Comparison of ENCODE assay signal across 8 cellular contexts in genomic region chr6:111087106-111087835, GRCh38. TPM values are rescaled to one million over a fixed set of nuclear protein-coding genes. Genes with fewer than 3 reads are reported as not detected.
A peak's percentile ranks its signal among the peaks of the same experiment; 100 is the strongest.
DNase-seq lines count a peak whose midpoint lies in the region; ATAC-seq and TF ChIP-seq lines count a peak whose summit lies in the region.

SLC16A10 (plus strand) TSS chr6:111087503; CDS start chr6:111087753, 250 bp downstream.

- no peaks in the 10 kb centered on the region for H3K27me3 Mint-ChIP-seq in Calu3 (ENCODE audit: unreplicated experiment)
- H3K27me3 Mint-ChIP-seq in activated T-cell treated with anti-CD3 and anti-CD28 coated beads, Interleukin-2, amount 50 U/mL, for 4 hours (ENCODE audit: low read depth), result peaks cover 11% of the 10 kb centered on the region
- peaks cover 59% of the 10 kb centered on the region for H3K27me3 Mint-ChIP-seq in neural crest cell (ENCODE audit: low read depth)

- H3K4me3 ChIP-seq in fibroblast of mammary gland (ENCODE audit: control insufficient read depth, low read depth, low read length) (peak within 1 kb of the TSS; percentile 35), stomach smooth muscle (ENCODE audit: low read length in 2 of 2) (peak within 1 kb of the TSS; percentile 75 to 85)

- intact Hi-C loops in Calu3 (cut with micrococcal nuclease; ENCODE audit: unreplicated experiment), result no loop called here

- no peaks in the 10 kb centered on the region for H3K9me3 Mint-ChIP-seq in Calu3 (ENCODE audit: low read depth, unreplicated experiment)
- no peaks in the 10 kb centered on the region for H3K9me3 Mint-ChIP-seq in activated T-cell treated with anti-CD3 and anti-CD28 coated beads, Interleukin-2, amount 50 U/mL, for 4 hours
- no peaks in the 10 kb centered on the region for H3K9me3 Mint-ChIP-seq in neural crest cell

- DNase-seq in Calu3 (peak; percentile 73), GM20000 (ENCODE audit: low spot score) (peak; percentile 95), HS-5 (ENCODE audit: low read depth) (peak; percentile 9), OCI-M2 (lab: John Stamatoyannopoulos, UW; ENCODE audit: unreplicated experiment) (peak; percentile 47), fibroblast of mammary gland (ENCODE audit: low read depth) (no peak), neural crest cell (ENCODE audit: low read depth, low spot score) (peak; percentile 62)
- peak; percentile 74 for DNase-seq in activated T-cell treated with anti-CD3 and anti-CD28 coated beads, Interleukin-2, amount 50 U/mL, for 4 hours

- peaks cover 11% of the 10 kb centered on the region for H3K4me1 ChIP-seq in stomach smooth muscle (ENCODE audit: control insufficient read depth, insufficient read depth, low read length)

- H3K27ac ChIP-seq in stomach smooth muscle (ENCODE audit: low read length), result no peak within 1 kb of the TSS

- H3K4me3 Mint-ChIP-seq in Calu3 (ENCODE audit: low read depth, unreplicated experiment), result peak within 1 kb of the TSS; percentile 85
- H3K4me3 Mint-ChIP-seq in activated T-cell treated with anti-CD3 and anti-CD28 coated beads, Interleukin-2, amount 50 U/mL, for 4 hours, result peak within 1 kb of the TSS; percentile 83
- H3K4me3 Mint-ChIP-seq in neural crest cell, result peak within 1 kb of the TSS; percentile 90

- BruUV-seq in Calu3 (replicated peaks; lab: Mats Ljungman, UMichigan), result no TSS peak

- H3K36me3 ChIP-seq in stomach smooth muscle (ENCODE audit: control insufficient read depth in 2 of 2, insufficient read depth in 2 of 2, low read length in 2 of 2), result no peaks in the 10 kb centered on the region

- H3K9me3 ChIP-seq in stomach smooth muscle (ENCODE audit: control insufficient read depth in 2 of 2, low read length in 2 of 2), result no peaks in the 10 kb centered on the region

- H3K27me3 ChIP-seq in stomach smooth muscle (ENCODE audit: control insufficient read depth in 1 of 2, insufficient read depth in 2 of 2, low read length in 2 of 2), result peaks cover 4 to 13% of the 10 kb centered on the region in 2 donors

- CTCF ChIA-PET in Calu3 (lab: Charles Lee), result interaction anchor here (1.0 kb wide), 1 partner anchor 55 kb away, joined by 7 read pairs; no protein-coding TSS in a partner anchor

- TF ChIP-seq CTCF in Calu3 (IDR thresholded peaks at IDR 0.05; ENCODE audit: unreplicated experiment) (no peak), GM20000 (IDR thresholded peaks at IDR 0.05; ENCODE audit: extremely low read depth, missing control alignments) (no peak), fibroblast of mammary gland (conservative IDR thresholded peaks at IDR 0.05; ENCODE audit: control insufficient read depth, insufficient read depth, low read depth, low read length) (no peak), neural crest cell (conservative IDR thresholded peaks at IDR 0.05) (no peak)

- peak within 1 kb of the TSS; percentile 36 to 46 for H3K9ac ChIP-seq in stomach smooth muscle (ENCODE audit: low read length in 2 of 2)

- H3K4me1 Mint-ChIP-seq in Calu3 (ENCODE audit: low read depth, unreplicated experiment) (peaks cover 13% of the 10 kb centered on the region), neural crest cell (peaks cover 15% of the 10 kb centered on the region)
- H3K4me1 Mint-ChIP-seq in activated T-cell treated with anti-CD3 and anti-CD28 coated beads, Interleukin-2, amount 50 U/mL, for 4 hours (ENCODE audit: low read depth), result peaks cover 30% of the 10 kb centered on the region

- H3K27ac Mint-ChIP-seq in Calu3 (ENCODE audit: unreplicated experiment) (no peak within 1 kb of the TSS), neural crest cell (ENCODE audit: unreplicated experiment) (no peak within 1 kb of the TSS)

- H3K36me3 Mint-ChIP-seq in Calu3 (ENCODE audit: insufficient read depth, unreplicated experiment), result peaks cover 19% of the 10 kb centered on the region
- H3K36me3 Mint-ChIP-seq in activated T-cell treated with anti-CD3 and anti-CD28 coated beads, Interleukin-2, amount 50 U/mL, for 4 hours (ENCODE audit: insufficient read depth), result no peaks in the 10 kb centered on the region
- no peaks in the 10 kb centered on the region for H3K36me3 Mint-ChIP-seq in neural crest cell (ENCODE audit: low read depth)

- ATAC-seq in activated T-cell treated with anti-CD3 and anti-CD28 coated beads, Interleukin-2, amount 50 U/mL, for 4 hours, result peak; percentile 91 to 94

RNA-seq across cellular contexts. Expression of gene SLC16A10, which starts in this region (rescaled TPM):
- 2.6 TPM in 2 replicates for total RNA-seq in Calu3 (2022)
- total RNA-seq in activated T-cell treated with anti-CD3 and anti-CD28 coated beads, Interleukin-2, amount 50 U/mL, for 4 hours, result 1 to 10 TPM; 4.1 to 6.0 (median 5.8) TPM
- total RNA-seq in neural crest cell, result 5.6 and 6.2 TPM in 2 replicates
